ENCODE assay signal across 9 cellular contexts in the genomic region with DNA sequence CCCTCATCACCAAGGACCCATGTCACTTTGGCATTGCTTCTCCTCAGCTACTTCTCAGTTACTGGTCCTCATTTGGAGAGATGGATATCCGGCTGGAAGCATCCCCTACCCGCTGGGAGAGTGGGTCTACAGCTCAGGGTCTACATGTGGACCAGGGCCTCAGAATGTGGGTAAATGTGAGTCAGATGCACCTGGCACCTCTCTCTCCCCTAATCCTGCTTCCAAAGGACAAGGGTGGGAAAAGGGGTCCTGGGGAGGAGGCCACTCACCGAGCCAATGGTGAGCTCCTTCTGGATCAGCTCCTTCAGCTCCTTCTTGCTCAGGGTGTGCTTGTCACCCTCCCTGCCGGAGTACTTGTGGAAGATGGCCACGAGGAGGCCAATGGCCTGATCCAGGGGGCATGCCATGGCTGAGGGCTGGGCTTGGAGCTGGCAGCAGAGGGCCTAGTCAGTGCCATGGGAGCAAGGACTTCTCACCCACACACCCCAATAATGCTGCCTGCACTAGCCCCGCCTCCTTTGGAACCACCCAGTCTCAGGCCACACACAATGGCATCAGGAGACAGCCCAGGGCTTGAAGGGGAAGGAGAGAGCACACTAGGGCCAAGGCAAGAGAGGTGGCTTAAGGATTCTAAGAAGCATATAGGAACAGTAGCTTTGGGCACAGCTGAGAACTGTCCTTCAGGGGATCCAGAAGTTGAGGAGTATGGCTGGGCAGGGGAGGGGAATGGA. TPM values are rescaled to one million over a fixed set of nuclear protein-coding genes. Genes with fewer than 3 reads are reported as not detected.
DNase-seq lines count a peak whose midpoint lies in the region; ATAC-seq, FAIRE-seq and TF ChIP-seq lines count a peak whose summit lies in the region.
"Had no signal": no experiment of that assay in that cellular context is flagged by ENCODE, and none has a peak within 500 bp of the region (broad histone marks: within the 10 kb centered on the region; RNA-seq: fewer than 3 reads in every experiment).

No MANE protein-coding gene starts in this region.

- no peak for TF ChIP-seq POLR2A in breast epithelium (IDR thresholded peaks at IDR 0.05)

- no peaks in the 10 kb centered on the region; the same call in 1 of the 2 replicates for H3K36me3 ChIP-seq in Panc1 (ENCODE audit: control insufficient read depth, insufficient read depth, low read length)
- no peaks in the 10 kb centered on the region for H3K36me3 ChIP-seq in breast epithelium
- no peaks in the 10 kb centered on the region for H3K36me3 ChIP-seq in kidney (ENCODE audit: control insufficient read depth in 1 of 2, insufficient read depth in 2 of 2, low read length in 2 of 2)

- peaks cover 52% of the 10 kb centered on the region for H3K4me1 ChIP-seq in Panc1 (ENCODE audit: control insufficient read depth, insufficient read depth, low read length)
- no peaks in the 10 kb centered on the region for H3K4me1 ChIP-seq in breast epithelium
- H3K4me1 ChIP-seq in kidney (ENCODE audit: control insufficient read depth in 1 of 2, insufficient read depth in 1 of 2, low read depth in 1 of 2, low read length in 2 of 2) = peaks cover 6 to 34% of the 10 kb centered on the region in 2 donors

- H3K9ac ChIP-seq in kidney (ENCODE audit: low read length in 2 of 2) = peak overlapping the region; percentile 64 to 99

- no peaks in the 10 kb centered on the region for H3K9me3 Mint-ChIP-seq in stimulated activated effector memory CD8-positive, alpha-beta T cell treated with anti-CD3 and anti-CD28 coated beads, Interleukin-12 subunit alpha, Interleukin-12 subunit beta, amount 100 ng/mL, for 72 hours
- no peaks in the 10 kb centered on the region for H3K9me3 Mint-ChIP-seq in mesothelial cell of epicardium

- no peaks in the 10 kb centered on the region for H3K27me3 ChIP-seq in Panc1 (ENCODE audit: control insufficient read depth, insufficient read depth, low read length)
- H3K27me3 ChIP-seq in breast epithelium = no peaks in the 10 kb centered on the region

- H3K4me3 Mint-ChIP-seq in stimulated activated effector memory CD8-positive, alpha-beta T cell treated with anti-CD3 and anti-CD28 coated beads, Interleukin-12 subunit alpha, Interleukin-12 subunit beta, amount 100 ng/mL, for 72 hours = peak overlapping the region; percentile 85
- no peak overlapping the region for H3K4me3 Mint-ChIP-seq in mesothelial cell of epicardium

- peaks cover 75% of the 10 kb centered on the region for H3K4me1 Mint-ChIP-seq in stimulated activated effector memory CD8-positive, alpha-beta T cell treated with anti-CD3 and anti-CD28 coated beads, Interleukin-12 subunit alpha, Interleukin-12 subunit beta, amount 100 ng/mL, for 72 hours
- H3K4me1 Mint-ChIP-seq in mesothelial cell of epicardium = peaks cover 33% of the 10 kb centered on the region

- no peak for FAIRE-seq in kidney (lab: Jason Lieb, UNC)
- FAIRE-seq: TTC549 had no signal

- TF ChIP-seq CTCF in Panc1 (IDR thresholded peaks at IDR 0.05) (no peak), breast epithelium (IDR thresholded peaks at IDR 0.05) (peak in 1 of 3 donors; percentile 8), kidney (IDR thresholded peaks at IDR 0.05; ENCODE audit: borderline replicate concordance, extremely low read depth, insufficient read depth) (no peak), mesothelial cell of epicardium (IDR thresholded peaks at IDR 0.05; ENCODE audit: unreplicated experiment) (no peak)

- POLR2A ChIA-PET in Panc1 (lab: Charles Lee) = interaction anchor here (0.5 to 1.5 kb wide), 4 partner anchors 10 to 251 kb away, joined by 3 to 9 read pairs (median 5); a partner anchor contains a TSS

- peak overlapping the region; percentile 91 for H3K27ac ChIP-seq in Panc1 (ENCODE audit: low read length)
- peak overlapping the region; percentile 98 to 99 for H3K27ac ChIP-seq in breast epithelium
- H3K27ac ChIP-seq in kidney (ENCODE audit: low read depth in 2 of 2, low read length in 2 of 2) = peak overlapping the region; percentile 95 to 99

- H3K9me3 ChIP-seq in Panc1 (ENCODE audit: control insufficient read depth, insufficient read depth, low read depth, low read length) = no peaks in the 10 kb centered on the region
- no peaks in the 10 kb centered on the region for H3K9me3 ChIP-seq in breast epithelium
- H3K9me3 ChIP-seq in kidney (ENCODE audit: control insufficient read depth in 1 of 2, low read length in 2 of 2) = no peaks in the 10 kb centered on the region

- ATAC-seq in GM18907 (IDR thresholded peaks at IDR 0.05; ENCODE audit: unreplicated experiment) (peak; percentile 30), Panc1 (peak; percentile 27), GM18517 (IDR thresholded peaks at IDR 0.05; ENCODE audit: unreplicated experiment) (no peak), HG02763 (IDR thresholded peaks at IDR 0.05; ENCODE audit: unreplicated experiment) (no peak)
- ATAC-seq in stimulated activated effector memory CD8-positive, alpha-beta T cell treated with anti-CD3 and anti-CD28 coated beads, Interleukin-12 subunit alpha, Interleukin-12 subunit beta, amount 100 ng/mL, for 72 hours = peak; percentile 43

- no TSS peak for BruUV-seq in Panc1 (replicated peaks; lab: Mats Ljungman, UMichigan)

- peaks cover 41% of the 10 kb centered on the region for H3K36me3 Mint-ChIP-seq in stimulated activated effector memory CD8-positive, alpha-beta T cell treated with anti-CD3 and anti-CD28 coated beads, Interleukin-12 subunit alpha, Interleukin-12 subunit beta, amount 100 ng/mL, for 72 hours
- no peaks in the 10 kb centered on the region for H3K36me3 Mint-ChIP-seq in mesothelial cell of epicardium

- DNase-seq in Panc1 (ENCODE audit: low read depth, low spot score) (no peak), breast epithelium (ENCODE audit: low spot score in 2 of 2) (peak; percentile 63 to 73), kidney (peak; percentile 87), mesothelial cell of epicardium (ENCODE audit: low spot score in 2 of 2, unreplicated experiment in 2 of 2) (no peak)
- DNase-seq in stimulated activated effector memory CD8-positive, alpha-beta T cell treated with anti-CD3 and anti-CD28 coated beads, Interleukin-12 subunit alpha, Interleukin-12 subunit beta, amount 100 ng/mL, for 72 hours (ENCODE audit: low spot score in 2 of 2) = peak; percentile 24 to 72

- in situ Hi-C loops in Panc1 (cut with HindIII; ENCODE audit: low pct_unique_long_range_greater_than_20kb, low sequenced_read_pairs) = no loop called here

- peak overlapping the region; percentile 93 for H3K27ac Mint-ChIP-seq in stimulated activated effector memory CD8-positive, alpha-beta T cell treated with anti-CD3 and anti-CD28 coated beads, Interleukin-12 subunit alpha, Interleukin-12 subunit beta, amount 100 ng/mL, for 72 hours
- no peak overlapping the region for H3K27ac Mint-ChIP-seq in mesothelial cell of epicardium

- CTCF ChIA-PET in Panc1 (lab: Charles Lee) = interaction anchor here (0.6 to 2.2 kb wide), 5 partner anchors 9 to 37 kb away, joined by 3 to 9 read pairs (median 7); no protein-coding TSS in a partner anchor

- H3K27me3 Mint-ChIP-seq in mesothelial cell of epicardium (ENCODE audit: low read depth) = no peaks in the 10 kb centered on the region

- H3K4me3 ChIP-seq in Panc1 (ENCODE audit: low read depth in 2 of 2, low read length in 2 of 2) (peak overlapping the region; percentile 75 to 86), breast epithelium (peak overlapping the region; percentile 76 to 91 (median 86)), kidney (ENCODE audit: low read length in 2 of 2) (peak overlapping the region; percentile 81 to 91)

- intact Hi-C loops in Panc1 (cut with micrococcal nuclease; ENCODE audit: unreplicated experiment) = no loop called here
- intact Hi-C loops in breast epithelium (cut with DNase I; ENCODE audit: low total_unique reads) = no loop called here
- intact Hi-C loops in kidney (cut with DNase I) = no loop called here

RNA-seq across cellular contexts. Expression of a gene that starts 0.7 kb away (rescaled TPM):
- total RNA-seq in Panc1 (2021; ENCODE audit: unreplicated experiment) (1,986 TPM), breast epithelium (100 to 1,000 TPM; 351 to 861 (median 423) TPM), kidney (1,542 TPM), mesothelial cell of epicardium (2.4 to 4.4 TPM (median 3.9 TPM) in 3 replicates)
- 6,225 TPM for polyA plus RNA-seq in Panc1 (2012; ENCODE audit: insufficient read length)
- 1,580 TPM for polyA plus RNA-seq in kidney (ENCODE audit: insufficient read depth, low read depth, low replicate concordance)

RNA-seq across cellular contexts. Expression of a gene that starts 5.6 kb away (rescaled TPM):
- total RNA-seq in Panc1 (2021; ENCODE audit: unreplicated experiment) (0.72 TPM), breast epithelium (not detected), kidney (0.91 TPM), mesothelial cell of epicardium (not detected in 3 replicates)
- 1.2 TPM for polyA plus RNA-seq in Panc1 (2012; ENCODE audit: insufficient read length)
- polyA plus RNA-seq in kidney (ENCODE audit: insufficient read depth, low read depth, low replicate concordance) = 1.9 TPM

RNA-seq across cellular contexts. Expression of a gene that starts 10.5 kb away (rescaled TPM):
- total RNA-seq in Panc1 (2021; ENCODE audit: unreplicated experiment) = 773 TPM
- 817 TPM for polyA plus RNA-seq in Panc1 (2012; ENCODE audit: insufficient read length)
- total RNA-seq in breast epithelium = 1,000 to 10,000 TPM in 1 of 3 donors, 100 to 1,000 TPM in 2; 177 to 1,015 (median 198) TPM
- total RNA-seq in kidney = 141 TPM
- polyA plus RNA-seq in kidney (ENCODE audit: insufficient read depth, low read depth, low replicate concordance) = 204 TPM
- 7.8 to 12.7 TPM (median 10.2 TPM) in 3 replicates for total RNA-seq in mesothelial cell of epicardium

RNA-seq across cellular contexts. Expression of a gene that starts 14.0 kb away (rescaled TPM):
- total RNA-seq in Panc1 (2021; ENCODE audit: unreplicated experiment) (12.0 TPM), breast epithelium (1 to 10 TPM in 2 of 3 donors, under 1 TPM in 1; 0.44 to 2.6 (median 2.2) TPM), kidney (8.4 TPM), mesothelial cell of epicardium (not detected in 3 replicates)
- polyA plus RNA-seq in Panc1 (2012; ENCODE audit: insufficient read length) = 10.0 TPM
- polyA plus RNA-seq in kidney (ENCODE audit: insufficient read depth, low read depth, low replicate concordance) = 2.5 TPM

RNA-seq across cellular contexts. Expression of a gene that starts 30.5 kb away (rescaled TPM):
- 6.2 TPM for total RNA-seq in Panc1 (2021; ENCODE audit: unreplicated experiment)
- 10.7 TPM for polyA plus RNA-seq in Panc1 (2012; ENCODE audit: insufficient read length)
- 1 to 10 TPM in 1 of 3 donors, under 1 TPM in 1, not detected in 1; 0.33 to 5.4 TPM for total RNA-seq in breast epithelium
- total RNA-seq in kidney = 152 TPM
- 416 TPM for polyA plus RNA-seq in kidney (ENCODE audit: insufficient read depth, low read depth, low replicate concordance)
- total RNA-seq in mesothelial cell of epicardium = 0.43 to 0.51 TPM in 2 of 3 replicates, not detected in the other

Comparison
In these comparisons a context has a peak if more than half of its experiments do, and no peak if none do; other contexts are left out.
1. ATAC-seq: peak in GM18907 (single experiment), Panc1 (single experiment) and stimulated activated effector memory CD8-positive, alpha-beta T cell treated with anti-CD3 and anti-CD28 coated beads, Interleukin-12 subunit alpha, Interleukin-12 subunit beta, amount 100 ng/mL, for 72 hours (single experiment); none in GM18517 (single experiment) and HG02763 (single experiment).
2. DNase-seq: peak in breast epithelium (2 of 2), kidney (single experiment) and stimulated activated effector memory CD8-positive, alpha-beta T cell treated with anti-CD3 and anti-CD28 coated beads, Interleukin-12 subunit alpha, Interleukin-12 subunit beta, amount 100 ng/mL, for 72 hours (2 of 2); none in Panc1 (single experiment) and mesothelial cell of epicardium (0 of 2).
3. RNA of a gene that starts 0.7 kb away (total RNA-seq): 1,986 TPM in Panc1 (single experiment), 1,542 TPM in kidney (single experiment) and 351 to 861 TPM in breast epithelium; 2.4 to 4.4 TPM in mesothelial cell of epicardium; every median in the first group is over 10 times any median in the second.
4. RNA of a gene that starts 10.5 kb away (total RNA-seq): 773 TPM in Panc1 (single experiment), 177 to 1,015 TPM in breast epithelium and 141 TPM in kidney (single experiment); 7.8 to 12.7 TPM in mesothelial cell of epicardium; every median in the first group is over 10 times any median in the second.
5. Peak in every context shown above with its lines, with median percentiles within 50 percentile points of each other: H3K27ac ChIP-seq and H3K4me3 ChIP-seq.